ENCODE assay signal across 17 cellular contexts in the genomic region with DNA sequence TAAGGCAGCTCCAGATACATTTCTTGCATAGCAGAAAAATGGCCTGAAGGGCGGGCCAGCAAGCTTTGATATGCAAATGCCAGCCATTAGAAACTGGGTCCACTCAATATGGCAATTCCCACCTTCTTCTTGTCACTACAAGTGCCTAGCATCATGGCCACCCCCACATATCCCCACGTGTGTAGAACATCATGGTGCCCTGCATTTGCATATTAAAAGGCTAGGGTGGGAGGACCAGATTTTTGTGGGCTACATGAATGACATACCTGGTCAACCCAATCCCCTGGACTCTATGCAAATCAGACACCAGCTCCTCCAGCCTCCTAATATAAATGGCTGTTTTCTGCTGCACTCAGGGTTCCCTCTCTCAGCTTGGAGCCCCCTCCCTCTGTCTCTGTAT. TPM values are rescaled to one million over a fixed set of nuclear protein-coding genes. Genes with fewer than 3 reads are reported as not detected.
A peak's percentile ranks its signal among the peaks of the same experiment; 100 is the strongest.
DNase-seq lines count a peak whose midpoint lies in the region; ATAC-seq, FAIRE-seq and TF ChIP-seq lines count a peak whose summit lies in the region.
"Had no signal": no experiment of that assay in that cellular context is flagged by ENCODE, and none has a peak within 500 bp of the region (broad histone marks: within the 10 kb centered on the region; RNA-seq: fewer than 3 reads in every experiment).

No MANE protein-coding gene starts in this region.

- CTCF ChIA-PET in activated CD4-positive, alpha-beta T cell treated with anti-CD3 and anti-CD28 coated beads, Interleukin-2, amount 10 ng/mL, durations not matched to agents 7 days and 5 days (lab: Charles Lee) = interaction anchor here (1.9 kb wide), 1 partner anchor 21 kb away, joined by 4 read pairs; no protein-coding TSS in a partner anchor
- CTCF ChIA-PET in H1 (lab: Charles Lee; ENCODE audit: partially characterized antibody) = interaction anchor here (0.6 to 4.1 kb wide), 41 partner anchors 10 to 741 kb away, joined by 3 to 48 read pairs (median 4); no protein-coding TSS in a partner anchor

- no peak overlapping the region for H2BK12ac ChIP-seq in H1 (ENCODE audit: low read depth, low read length)
- no peak overlapping the region for H2BK12ac ChIP-seq in trophoblast cell (ENCODE audit: low read length)

- H3K4me2 ChIP-seq in H1 (ENCODE audit: insufficient read depth in 1 of 2, low read depth in 2 of 2, low read length in 2 of 2) (no peak overlapping the region), trophoblast cell (ENCODE audit: low read length) (no peak overlapping the region)
- H3K4me2 ChIP-seq: BLaER1 had no signal

- no peaks in the 10 kb centered on the region; a peak in 1 of 8 replicates for H3K36me3 ChIP-seq in H1 (ENCODE audit: control insufficient read depth in 2 of 4, insufficient read depth in 4 of 4, low read length in 3 of 4)
- H3K36me3 ChIP-seq in trophoblast cell (ENCODE audit: control insufficient read depth in 1 of 2, insufficient read depth in 2 of 2, low read length in 2 of 2) = peaks cover under 1 to 2% of the 10 kb centered on the region in 2 experiments
- peaks cover 0 to 20% (median 0%) of the 10 kb centered on the region in 9 donors for H3K36me3 ChIP-seq in heart right ventricle

- H3K23ac ChIP-seq in H1 (ENCODE audit: insufficient read length) (no peak overlapping the region), trophoblast cell (ENCODE audit: low read length) (no peak overlapping the region)

- H3K56ac ChIP-seq in H1 (replicated peaks; ENCODE audit: insufficient read length, low read depth, low read length) = no peak overlapping the region

- H4K5ac ChIP-seq in H1 (ENCODE audit: insufficient read length, low read depth, low read length) = no peak overlapping the region

- no peak overlapping the region for H2AFZ ChIP-seq in H1 (ENCODE audit: low read length)
- no peak overlapping the region for H2AFZ ChIP-seq in trophoblast cell (ENCODE audit: insufficient read depth, low read length, poor library complexity)

- no peak overlapping the region for H3K4me3 Mint-ChIP-seq in activated CD4-positive, alpha-beta T cell treated with anti-CD3 and anti-CD28 coated beads, Interleukin-2, amount 10 ng/mL, durations not matched to agents 24 days and 14 days
- no peak overlapping the region for H3K4me3 Mint-ChIP-seq in activated CD4-positive, alpha-beta T cell treated with anti-CD3 and anti-CD28 coated beads, Interleukin-2, amount 10 ng/mL, durations not matched to agents 7 days and 5 days
- H3K4me3 Mint-ChIP-seq: CD8-positive, alpha-beta memory T cell had no signal

- TF ChIP-seq CTCF in H1 (IDR thresholded peaks at IDR 0.05; ENCODE audit: control extremely low read depth in 1 of 3, insufficient read depth in 1 of 3, low read depth in 1 of 3, low read length in 3 of 3) (no peak), heart right ventricle (IDR thresholded peaks at IDR 0.05) (no peak)

- no peak overlapping the region for H3K27ac Mint-ChIP-seq in activated CD4-positive, alpha-beta T cell treated with anti-CD3 and anti-CD28 coated beads, Interleukin-2, amount 10 ng/mL, durations not matched to agents 24 days and 14 days
- H3K27ac Mint-ChIP-seq in activated CD4-positive, alpha-beta T cell treated with anti-CD3 and anti-CD28 coated beads, Interleukin-2, amount 10 ng/mL, durations not matched to agents 7 days and 5 days = no peak overlapping the region

- H3K79me2 ChIP-seq in H1 (ENCODE audit: control insufficient read depth in 1 of 2, insufficient read depth in 2 of 2, low read length in 2 of 2) (peaks cover 0 to 10% of the 10 kb centered on the region in 2 experiments; a peak in 1 of 4 replicates), trophoblast cell (ENCODE audit: control insufficient read depth, insufficient read depth, low read length, poor library complexity) (no peaks in the 10 kb centered on the region)

- peaks cover 2% of the 10 kb centered on the region; the same call in 1 of the 2 replicates for H3K23me2 ChIP-seq in H1 (ENCODE audit: low read depth, low read length)

- H3K27ac ChIP-seq in H1 (ENCODE audit: low read depth, low read length) = no peak overlapping the region
- no peak overlapping the region for H3K27ac ChIP-seq in trophoblast cell (ENCODE audit: low read depth, low read length)
- no peak overlapping the region for H3K27ac ChIP-seq in heart right ventricle
- H3K27ac ChIP-seq: 22Rv1, BLaER1 had no signal

- peaks cover 0 to 2% of the 10 kb centered on the region in 2 experiments for H4K20me1 ChIP-seq in H1 (replicated peaks in 1 of 2; ENCODE audit: control insufficient read depth in 1 of 2, insufficient read depth in 2 of 2, low read length in 2 of 2)

- DNase-seq in activated CD4-positive, alpha-beta T cell treated with anti-CD3 and anti-CD28 coated beads, Interleukin-2, amount 10 ng/mL, durations not matched to agents 24 days and 14 days = peak; percentile 37
- DNase-seq in activated CD4-positive, alpha-beta T cell treated with anti-CD3 and anti-CD28 coated beads, Interleukin-2, amount 10 ng/mL, durations not matched to agents 7 days and 5 days = no peak
- DNase-seq in H1 (ENCODE audit: low read depth in 1 of 2, low spot score in 2 of 2) (no peak), trophoblast cell (no peak), SIG-M5 (lab: John Stamatoyannopoulos, UW) (no peak), heart right ventricle (no peak), Right ventricle myocardium superior (no peak)
- DNase-seq: AML-193; CD8-positive, alpha-beta memory T cell; H7 had no signal

- POLR2A ChIA-PET in activated CD4-positive, alpha-beta T cell treated with anti-CD3 and anti-CD28 coated beads, Interleukin-2, amount 10 ng/mL, durations not matched to agents 7 days and 5 days (lab: Charles Lee) = no interaction called here
- POLR2A ChIA-PET in H1 (lab: Charles Lee; ENCODE audit: partially characterized antibody) = interaction anchor here (0.6 kb wide), 1 partner anchor 40 kb away, joined by 3 read pairs; no protein-coding TSS in a partner anchor

- peaks cover 7% of the 10 kb centered on the region for H3K4me1 Mint-ChIP-seq in activated CD4-positive, alpha-beta T cell treated with anti-CD3 and anti-CD28 coated beads, Interleukin-2, amount 10 ng/mL, durations not matched to agents 24 days and 14 days
- H3K4me1 Mint-ChIP-seq in activated CD4-positive, alpha-beta T cell treated with anti-CD3 and anti-CD28 coated beads, Interleukin-2, amount 10 ng/mL, durations not matched to agents 7 days and 5 days = no peaks in the 10 kb centered on the region

- H3K27me3 ChIP-seq in H1 (replicated peaks in 1 of 4; ENCODE audit: control insufficient read depth in 3 of 4, extremely low read depth in 1 of 4, insufficient read depth in 3 of 4, low read length in 3 of 4) (no peaks in the 10 kb centered on the region), trophoblast cell (ENCODE audit: insufficient read depth, low read length) (no peaks in the 10 kb centered on the region), heart right ventricle (no peaks in the 10 kb centered on the region)
- H3K27me3 ChIP-seq: BLaER1 had no signal

- H3K18ac ChIP-seq in H1 (ENCODE audit: extremely low read depth, low read length) (no peak overlapping the region), trophoblast cell (ENCODE audit: low read length) (peak overlapping the region; percentile 35)

- ATAC-seq in heart right ventricle = no peak
- ATAC-seq in SK-N-SH treated with all-trans-retinoic acid at 6 μM for 48 hours = no peak
- no peak for ATAC-seq in Right ventricle myocardium superior (ENCODE audit: poor library complexity)

- H3K36me3 Mint-ChIP-seq in activated CD4-positive, alpha-beta T cell treated with anti-CD3 and anti-CD28 coated beads, Interleukin-2, amount 10 ng/mL, durations not matched to agents 24 days and 14 days (ENCODE audit: low read depth) = peaks cover 75% of the 10 kb centered on the region
- peaks cover 66% of the 10 kb centered on the region for H3K36me3 Mint-ChIP-seq in activated CD4-positive, alpha-beta T cell treated with anti-CD3 and anti-CD28 coated beads, Interleukin-2, amount 10 ng/mL, durations not matched to agents 7 days and 5 days (ENCODE audit: low read depth)

- WGBS in H1 (ENCODE audit: extremely low coverage in 1 of 2, insufficient coverage in 1 of 2, insufficient read length in 1 of 2, insufficient replicate concordance in 2 of 2, low coverage in 1 of 2, low lambda C conversion rate in 2 of 2, missing lambda C conversion rate in 1 of 2), 2 experiments = 42% methylated on average over 2 of the region's 2 CpGs; no CpG with 5 or more reads in 1 of the 2 experiments
- no CpG with 5 or more reads among the region's 2 CpGs for WGBS in trophoblast cell (ENCODE audit: extremely low coverage, insufficient coverage, insufficient read length)
- 97 to 98% methylated on average over 2 of the region's 2 CpGs for WGBS in heart right ventricle, 2 donors

- H3K14ac ChIP-seq in H1 (ENCODE audit: insufficient read length) = no peak overlapping the region
- no peak overlapping the region for H3K14ac ChIP-seq in trophoblast cell (ENCODE audit: low read length)

- no peaks in the 10 kb centered on the region for H3K27me3 Mint-ChIP-seq in activated CD4-positive, alpha-beta T cell treated with anti-CD3 and anti-CD28 coated beads, Interleukin-2, amount 10 ng/mL, durations not matched to agents 24 days and 14 days
- no peaks in the 10 kb centered on the region for H3K27me3 Mint-ChIP-seq in activated CD4-positive, alpha-beta T cell treated with anti-CD3 and anti-CD28 coated beads, Interleukin-2, amount 10 ng/mL, durations not matched to agents 7 days and 5 days

- H3K4me1 ChIP-seq in H1 (replicated peaks in 1 of 4; ENCODE audit: control insufficient read depth in 3 of 4, insufficient read depth in 4 of 4, low read length in 3 of 4) (peaks cover 0 to 10% (median 0%) of the 10 kb centered on the region in 4 experiments; a peak in 2 of 7 replicates), trophoblast cell (ENCODE audit: control insufficient read depth in 1 of 2, insufficient read depth in 2 of 2, low read length in 2 of 2) (peaks cover 0 to 2% of the 10 kb centered on the region in 2 experiments), heart right ventricle (peaks cover 0 to 22% (median 7%) of the 10 kb centered on the region in 9 donors)
- H3K4me1 ChIP-seq: BLaER1 had no signal

- no peaks in the 10 kb centered on the region for H3K9me3 ChIP-seq in H1 (ENCODE audit: insufficient read depth in 2 of 2, low read depth in 1 of 2, low read length in 1 of 2)
- peaks cover 3% of the 10 kb centered on the region for H3K9me3 ChIP-seq in trophoblast cell (ENCODE audit: insufficient read depth, low read depth, low read length)
- peaks cover 0 to 57% (median 28%) of the 10 kb centered on the region in 11 donors for H3K9me3 ChIP-seq in heart right ventricle

- H3K9ac ChIP-seq in H1 (replicated peaks in 1 of 4; ENCODE audit: extremely low read depth in 1 of 4, low read depth in 3 of 4, low read length in 3 of 4) = no peak overlapping the region
- H3K9ac ChIP-seq in trophoblast cell (ENCODE audit: low read length) = no peak overlapping the region
- H3K9ac ChIP-seq: BLaER1 had no signal

- H2BK5ac ChIP-seq in H1 (ENCODE audit: low read depth, low read length) (no peak overlapping the region), trophoblast cell (ENCODE audit: low read depth, low read length, poor library complexity) (no peak overlapping the region)

- no peak overlapping the region for H2BK120ac ChIP-seq in H1 (replicated peaks; ENCODE audit: low read depth, low read length)
- no peak overlapping the region for H2BK120ac ChIP-seq in trophoblast cell (ENCODE audit: insufficient read depth, low read length, poor library complexity)

- H3K4ac ChIP-seq in H1 (replicated peaks; ENCODE audit: insufficient read length, low read depth, low read length) (no peak overlapping the region), trophoblast cell (ENCODE audit: low read depth, low read length) (no peak overlapping the region)

- H2AK5ac ChIP-seq in H1 (ENCODE audit: low read depth, low read length) = no peak overlapping the region
- no peak overlapping the region for H2AK5ac ChIP-seq in trophoblast cell (ENCODE audit: low read length)

- no peak for TF ChIP-seq RAD21 in H1 (IDR thresholded peaks at IDR 0.05 in 1 of 2, conservative IDR thresholded peaks at IDR 0.05 in 1 of 2; ENCODE audit: low read depth in 2 of 2, low read length in 2 of 2)

- no peak for TF ChIP-seq POLR2A in H1 (IDR thresholded peaks at IDR 0.05; ENCODE audit: control extremely low read depth in 1 of 2, low read depth in 2 of 2, low read length in 2 of 2)

- H3K9me3 Mint-ChIP-seq in activated CD4-positive, alpha-beta T cell treated with anti-CD3 and anti-CD28 coated beads, Interleukin-2, amount 10 ng/mL, durations not matched to agents 24 days and 14 days = peaks cover 25% of the 10 kb centered on the region
- H3K9me3 Mint-ChIP-seq in activated CD4-positive, alpha-beta T cell treated with anti-CD3 and anti-CD28 coated beads, Interleukin-2, amount 10 ng/mL, durations not matched to agents 7 days and 5 days = peaks cover 39% of the 10 kb centered on the region

- no peak overlapping the region for H4K12ac ChIP-seq in trophoblast cell (ENCODE audit: low read depth, low read length)

- no peak overlapping the region for H2BK20ac ChIP-seq in H1 (ENCODE audit: low read length)

- H2BK15ac ChIP-seq in H1 (ENCODE audit: low read length) = no peak overlapping the region

- H4K91ac ChIP-seq in H1 (replicated peaks; ENCODE audit: insufficient read length, low read length) = no peak overlapping the region
- no peak overlapping the region for H4K91ac ChIP-seq in trophoblast cell (ENCODE audit: low read depth, low read length)

- intact Hi-C loops in activated CD4-positive, alpha-beta T cell treated with anti-CD3 and anti-CD28 coated beads, Interleukin-2, amount 10 ng/mL, durations not matched to agents 24 days and 14 days (cut with micrococcal nuclease) = loop anchor here (10.0 kb wide), 1 partner anchor 295 kb away; no protein-coding TSS in a partner anchor
- intact Hi-C loops in heart right ventricle (cut with DNase I) = loop anchor here in 7 of 10 donors (1.0 to 10.0 kb wide), 8 partner anchors 38 to 605 kb away; no protein-coding TSS in a partner anchor
- intact Hi-C loops in Right ventricle myocardium superior (cut with DNase I) = loop anchor here (10.0 kb wide), 1 partner anchor 605 kb away; no protein-coding TSS in a partner anchor

- no peak overlapping the region for H3K4me3 ChIP-seq in H1 (ENCODE audit: extremely low read depth in 1 of 4, insufficient read depth in 2 of 4, low read depth in 3 of 4, low read length in 4 of 4)
- no peak overlapping the region for H3K4me3 ChIP-seq in trophoblast cell (ENCODE audit: low read depth, low read length)
- H3K4me3 ChIP-seq in heart right ventricle = no peak overlapping the region
- H3K4me3 ChIP-seq: BLaER1 had no signal

- H4K8ac ChIP-seq in H1 (ENCODE audit: extremely low read depth, insufficient read depth, low read length) = no peak overlapping the region
- no peak overlapping the region for H4K8ac ChIP-seq in trophoblast cell (ENCODE audit: low read depth, low read length)

- TF ChIP-seq EP300 in H1 (IDR thresholded peaks at IDR 0.05; ENCODE audit: borderline replicate concordance in 1 of 2, low read depth in 2 of 2, low read length in 2 of 2) = no peak

- H3K79me1 ChIP-seq in H1 (ENCODE audit: low read depth, low read length) = no peaks in the 10 kb centered on the region
- H3K79me1 ChIP-seq in trophoblast cell (ENCODE audit: low read length) = no peaks in the 10 kb centered on the region

- FAIRE-seq in H1 (lab: Jason Lieb, UNC) = no peak
- FAIRE-seq: HepG2, HTR-8/SVneo had no signal

RNA-seq across cellular contexts. Expression of gene PLN, which starts 31.7 kb away (rescaled TPM):
- not detected in 2 replicates for total RNA-seq in activated CD4-positive, alpha-beta T cell treated with anti-CD3 and anti-CD28 coated beads, Interleukin-2, amount 10 ng/mL, durations not matched to agents 24 days and 14 days
- total RNA-seq in activated CD4-positive, alpha-beta T cell treated with anti-CD3 and anti-CD28 coated beads, Interleukin-2, amount 10 ng/mL, durations not matched to agents 7 days and 5 days = not detected
- total RNA-seq in H1 (2021; fragmentation: NEBNext Ultra II Directional; extraction: Animal tissue kit (Norgen Biotek cat#: 25700)) = not detected in 2 replicates
- polyA plus RNA-seq in H1 (2011; rRNA removed) (0.03 TPM in 1 of 2 replicates, not detected in the other), heart right ventricle (100 to 1,000 TPM; 764 to 848 TPM)
- not detected for polyA plus RNA-seq in H1 (2011; cell fraction: cytosol; rRNA removed)
- polyA plus RNA-seq in H1 (2011; cell fraction: nucleus; rRNA removed) = not detected
- polyA plus RNA-seq in H1 (2012, experiment 1 of 2) = not detected in 4 replicates
- not detected for polyA plus RNA-seq in H1 (2012, experiment 2 of 2)
- polyA plus RNA-seq in H1 (2013, experiment 1 of 2) = not detected
- not detected for polyA plus RNA-seq in H1 (2013, experiment 2 of 2)
- polyA minus RNA-seq in H1 (2011; rRNA and poly(A)+ RNA removed) = not detected in 2 replicates
- not detected for polyA minus RNA-seq in H1 (2011; cell fraction: cytosol; rRNA and poly(A)+ RNA removed)
- polyA minus RNA-seq in H1 (2011; cell fraction: nucleus; rRNA and poly(A)+ RNA removed) = 0.40 TPM
- polyA plus RNA-seq in trophoblast cell (2013) = 0.21 and 0.24 TPM in 2 replicates
- total RNA-seq in heart right ventricle (1,000 to 10,000 TPM; 1,787 to 3,094 (median 2,650) TPM), Right ventricle myocardium superior (2,342 TPM)
- total RNA-seq: A673; CD8-positive, alpha-beta memory T cell; Daoy; H7; HepG2 had no signal
- polyA plus RNA-seq: HepG2 had no signal

Comparison
In these comparisons a context has a peak if more than half of its experiments do, and no peak if none do; other contexts are left out.
1. RNA of gene PLN, which starts 31.7 kb away (total RNA-seq): 1,787 to 3,094 TPM in heart right ventricle and 2,342 TPM in Right ventricle myocardium superior (single experiment); not detected in H1, not detected in activated CD4-positive, alpha-beta T cell treated with anti-CD3 and anti-CD28 coated beads, Interleukin-2, amount 10 ng/mL, durations not matched to agents 24 days and 14 days and not detected in activated CD4-positive, alpha-beta T cell treated with anti-CD3 and anti-CD28 coated beads, Interleukin-2, amount 10 ng/mL, durations not matched to agents 7 days and 5 days; every median in the first group is over 1,000 times any median in the second.